In the genomic region with DNA sequence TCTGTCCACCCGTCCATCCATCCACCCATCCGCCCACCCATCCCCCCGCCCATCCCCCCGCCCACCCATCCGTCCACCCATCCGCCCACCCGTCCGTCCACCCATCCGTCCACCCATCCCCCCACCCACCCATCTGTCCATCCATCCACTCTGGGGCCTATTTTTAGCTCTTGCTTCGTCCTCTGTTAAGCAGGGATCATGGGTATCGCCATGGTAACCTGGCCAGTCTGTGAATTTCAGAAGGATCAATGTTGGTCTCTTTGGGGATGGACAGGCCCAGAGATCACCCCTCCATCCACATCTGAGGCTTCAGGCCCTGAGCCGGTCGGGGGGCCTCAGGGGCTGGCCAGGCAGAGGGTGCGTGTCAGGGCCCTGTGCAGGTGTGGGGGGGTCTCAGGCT, we compare ENCODE assay signal across 1 cellular context.
TF ChIP-seq lines count a peak whose summit lies in the region.

No MANE protein-coding gene starts in this region.

TF ChIP-seq in GM23338, 12 proteins besides CTCF, POLR2A, EP300 and RAD21 (continued from another document):
- TF ChIP-seq, protein P1, sequence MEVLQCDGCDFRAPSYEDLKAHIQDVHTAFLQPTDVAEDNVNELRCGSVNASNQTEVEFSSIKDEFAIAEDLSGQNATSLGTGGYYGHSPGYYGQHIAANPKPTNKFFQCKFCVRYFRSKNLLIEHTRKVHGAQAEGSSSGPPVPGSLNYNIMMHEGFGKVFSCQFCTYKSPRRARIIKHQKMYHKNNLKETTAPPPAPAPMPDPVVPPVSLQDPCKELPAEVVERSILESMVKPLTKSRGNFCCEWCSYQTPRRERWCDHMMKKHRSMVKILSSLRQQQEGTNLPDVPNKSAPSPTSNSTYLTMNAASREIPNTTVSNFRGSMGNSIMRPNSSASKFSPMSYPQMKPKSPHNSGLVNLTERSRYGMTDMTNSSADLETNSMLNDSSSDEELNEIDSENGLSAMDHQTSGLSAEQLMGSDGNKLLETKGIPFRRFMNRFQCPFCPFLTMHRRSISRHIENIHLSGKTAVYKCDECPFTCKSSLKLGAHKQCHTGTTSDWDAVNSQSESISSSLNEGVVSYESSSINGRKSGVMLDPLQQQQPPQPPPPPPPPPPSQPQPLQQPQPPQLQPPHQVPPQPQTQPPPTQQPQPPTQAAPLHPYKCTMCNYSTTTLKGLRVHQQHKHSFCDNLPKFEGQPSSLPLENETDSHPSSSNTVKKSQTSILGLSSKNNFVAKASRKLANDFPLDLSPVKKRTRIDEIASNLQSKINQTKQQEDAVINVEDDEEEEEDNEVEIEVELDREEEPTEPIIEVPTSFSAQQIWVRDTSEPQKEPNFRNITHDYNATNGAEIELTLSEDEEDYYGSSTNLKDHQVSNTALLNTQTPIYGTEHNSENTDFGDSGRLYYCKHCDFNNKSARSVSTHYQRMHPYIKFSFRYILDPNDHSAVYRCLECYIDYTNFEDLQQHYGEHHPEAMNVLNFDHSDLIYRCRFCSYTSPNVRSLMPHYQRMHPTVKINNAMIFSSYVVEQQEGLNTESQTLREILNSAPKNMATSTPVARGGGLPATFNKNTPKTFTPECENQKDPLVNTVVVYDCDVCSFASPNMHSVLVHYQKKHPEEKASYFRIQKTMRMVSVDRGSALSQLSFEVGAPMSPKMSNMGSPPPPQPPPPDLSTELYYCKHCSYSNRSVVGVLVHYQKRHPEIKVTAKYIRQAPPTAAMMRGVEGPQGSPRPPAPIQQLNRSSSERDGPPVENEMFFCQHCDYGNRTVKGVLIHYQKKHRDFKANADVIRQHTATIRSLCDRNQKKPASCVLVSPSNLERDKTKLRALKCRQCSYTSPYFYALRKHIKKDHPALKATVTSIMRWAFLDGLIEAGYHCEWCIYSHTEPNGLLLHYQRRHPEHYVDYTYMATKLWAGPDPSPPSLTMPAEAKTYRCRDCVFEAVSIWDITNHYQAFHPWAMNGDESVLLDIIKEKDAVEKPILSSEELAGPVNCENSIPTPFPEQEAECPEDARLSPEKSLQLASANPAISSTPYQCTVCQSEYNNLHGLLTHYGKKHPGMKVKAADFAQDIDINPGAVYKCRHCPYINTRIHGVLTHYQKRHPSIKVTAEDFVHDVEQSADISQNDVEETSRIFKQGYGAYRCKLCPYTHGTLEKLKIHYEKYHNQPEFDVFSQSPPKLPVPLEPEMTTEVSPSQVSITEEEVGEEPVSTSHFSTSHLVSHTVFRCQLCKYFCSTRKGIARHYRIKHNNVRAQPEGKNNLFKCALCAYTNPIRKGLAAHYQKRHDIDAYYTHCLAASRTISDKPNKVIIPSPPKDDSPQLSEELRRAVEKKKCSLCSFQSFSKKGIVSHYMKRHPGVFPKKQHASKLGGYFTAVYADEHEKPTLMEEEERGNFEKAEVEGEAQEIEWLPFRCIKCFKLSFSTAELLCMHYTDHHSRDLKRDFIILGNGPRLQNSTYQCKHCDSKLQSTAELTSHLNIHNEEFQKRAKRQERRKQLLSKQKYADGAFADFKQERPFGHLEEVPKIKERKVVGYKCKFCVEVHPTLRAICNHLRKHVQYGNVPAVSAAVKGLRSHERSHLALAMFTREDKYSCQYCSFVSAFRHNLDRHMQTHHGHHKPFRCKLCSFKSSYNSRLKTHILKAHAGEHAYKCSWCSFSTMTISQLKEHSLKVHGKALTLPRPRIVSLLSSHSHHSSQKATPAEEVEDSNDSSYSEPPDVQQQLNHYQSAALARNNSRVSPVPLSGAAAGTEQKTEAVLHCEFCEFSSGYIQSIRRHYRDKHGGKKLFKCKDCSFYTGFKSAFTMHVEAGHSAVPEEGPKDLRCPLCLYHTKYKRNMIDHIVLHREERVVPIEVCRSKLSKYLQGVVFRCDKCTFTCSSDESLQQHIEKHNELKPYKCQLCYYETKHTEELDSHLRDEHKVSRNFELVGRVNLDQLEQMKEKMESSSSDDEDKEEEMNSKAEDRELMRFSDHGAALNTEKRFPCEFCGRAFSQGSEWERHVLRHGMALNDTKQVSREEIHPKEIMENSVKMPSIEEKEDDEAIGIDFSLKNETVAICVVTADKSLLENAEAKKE (CRISPR knock-in tag; IDR thresholded peaks at IDR 0.05), result no peak
- TF ChIP-seq CREB1 (CRISPR knock-in tag; IDR thresholded peaks at IDR 0.05; ENCODE audit: low read depth) (no peak), NANOG (IDR thresholded peaks at IDR 0.05; ENCODE audit: borderline replicate concordance) (no peak), EZH2phosphoT487 (IDR thresholded peaks at IDR 0.05; ENCODE audit: unreplicated experiment) (no peak), REST (IDR thresholded peaks at IDR 0.05; ENCODE audit: unreplicated experiment) (no peak), ZNF114 (CRISPR knock-in tag; IDR thresholded peaks at IDR 0.05) (no peak), EZH2 (IDR thresholded peaks at IDR 0.05; ENCODE audit: low read depth, unreplicated experiment) (no peak), POLR2AphosphoS5 (IDR thresholded peaks at IDR 0.05; ENCODE audit: low read depth) (no peak), JUNB (IDR thresholded peaks at IDR 0.05; ENCODE audit: unreplicated experiment) (no peak), ZNF331 (CRISPR knock-in tag; IDR thresholded peaks at IDR 0.05; ENCODE audit: low read depth) (no peak)
